Comparison of ENCODE assay signal across 13 cellular contexts in genomic region chr12:101021911-101022388, GRCh38.
DNase-seq lines count a peak whose midpoint lies in the region; ATAC-seq and TF ChIP-seq lines count a peak whose summit lies in the region.
"Had no signal": no experiment of that assay in that cellular context is flagged by ENCODE, and none has a peak within 500 bp of the region (broad histone marks: within the 10 kb centered on the region; RNA-seq: fewer than 3 reads in every experiment).

No MANE protein-coding gene starts in this region.

- POLR2A ChIA-PET in A673 (lab: Charles Lee; ENCODE audit: low non-redundant PET): interaction anchor here (0.6 kb wide), 1 partner anchor 41 kb away, joined by 4 read pairs; no protein-coding TSS in a partner anchor

- H3K4me1 ChIP-seq in A673 (ENCODE audit: insufficient read depth, low read length, poor library complexity, severe bottlenecking) (peaks cover 7% of the 10 kb centered on the region), testis (no peaks in the 10 kb centered on the region), Karpas-422 (ENCODE audit: low read length) (peaks cover 7% of the 10 kb centered on the region)

- H3K27me3 ChIP-seq in A673 (replicated peaks; ENCODE audit: insufficient read depth, low read depth, low read length, poor library complexity) (no peaks in the 10 kb centered on the region), testis (no peaks in the 10 kb centered on the region), Karpas-422 (ENCODE audit: low read length) (no peaks in the 10 kb centered on the region)

- H3K27ac ChIP-seq in A673 (ENCODE audit: low read depth, low read length, poor library complexity, severe bottlenecking) (no peak overlapping the region), testis (no peak overlapping the region), Karpas-422 (ENCODE audit: low read length) (no peak overlapping the region)

- no peak overlapping the region for H3K4me2 ChIP-seq in Karpas-422 (ENCODE audit: low read depth, low read length, poor library complexity, severe bottlenecking)

- TF ChIP-seq CTCF in A673 (conservative IDR thresholded peaks at IDR 0.05; ENCODE audit: low read depth, low read length) (no peak), HFF-Myc (IDR thresholded peaks at IDR 0.05; ENCODE audit: low read depth, low read length, missing control alignments) (no peak), testis (IDR thresholded peaks at IDR 0.05) (no peak)

- H3K4me3 ChIP-seq in A673 (ENCODE audit: low read depth, low read length, poor library complexity, severe bottlenecking) (no peak overlapping the region), HFF-Myc (replicated peaks; ENCODE audit: low read depth, low read length) (no peak overlapping the region), testis (no peak overlapping the region), Karpas-422 (ENCODE audit: low read length) (no peak overlapping the region)
- H3K4me3 ChIP-seq: skin epidermis had no signal

- H3K36me3 ChIP-seq in A673 (ENCODE audit: insufficient read depth, low read length, poor library complexity, severe bottlenecking): no peaks in the 10 kb centered on the region
- H3K36me3 ChIP-seq in testis (ENCODE audit: low read depth, missing control alignments): no peaks in the 10 kb centered on the region
- H3K36me3 ChIP-seq in Karpas-422 (ENCODE audit: insufficient read depth, low read length): no peaks in the 10 kb centered on the region

- no peaks in the 10 kb centered on the region for H3K79me2 ChIP-seq in Karpas-422 (ENCODE audit: low read length)

- no peaks in the 10 kb centered on the region for H3K9me3 ChIP-seq in A673 (ENCODE audit: low read depth, low read length, poor library complexity, severe bottlenecking)
- no peaks in the 10 kb centered on the region for H3K9me3 ChIP-seq in testis
- H3K9me3 ChIP-seq in Karpas-422 (ENCODE audit: low read length): no peaks in the 10 kb centered on the region

- DNase-seq in A673 (ENCODE audit: low spot score): peak; percentile 59
- peak; percentile 62 for DNase-seq in HFF-Myc (ENCODE audit: extremely low read depth, low read depth)
- peak; percentile 43 for DNase-seq in amniotic epithelial cell (ENCODE audit: low read depth)
- DNase-seq in inferior parietal cortex (ENCODE audit: extremely low spot score): peak; percentile 39
- DNase-seq in testis: no peak
- DNase-seq in NCI-H1694 treated with DMSO at 0.1 percent for 48 hours (lab: John Stamatoyannopoulos, UW): no peak
- no peak for DNase-seq in Karpas-422
- DNase-seq: activated T-cell treated with anti-CD3 and anti-CD28 coated beads, Interleukin-2, amount 50 U/mL, for 24 hours; effector CD4-positive, alpha-beta T cell; NCI-H2107; stimulated activated naive CD4-positive, alpha-beta T cell treated with Interleukin-2 at 50 U/mL for 16 hours had no signal

- CTCF ChIA-PET in A673 (lab: Charles Lee): no interaction called here

- no peak overlapping the region for H2AFZ ChIP-seq in Karpas-422 (ENCODE audit: low read length)

- intact Hi-C loops in A673 (cut with micrococcal nuclease; ENCODE audit: unreplicated experiment) (no loop called here), testis (cut with DNase I; ENCODE audit: low total_unique reads) (no loop called here)

- no TSS peak for BruUV-seq in A673 (replicated peaks; lab: Mats Ljungman, UMichigan)

- no peak overlapping the region for H3K9ac ChIP-seq in Karpas-422 (ENCODE audit: low read length)

- no peaks in the 10 kb centered on the region for H4K20me1 ChIP-seq in Karpas-422 (ENCODE audit: insufficient read depth, low read depth, low read length)

- no peaks in the 10 kb centered on the region for H3K9me2 ChIP-seq in Karpas-422 (replicated peaks; ENCODE audit: insufficient read depth, low read length)

- no peak for TF ChIP-seq POLR2A in testis (IDR thresholded peaks at IDR 0.05)

- no peak for ATAC-seq in HG03469 (IDR thresholded peaks at IDR 0.05; ENCODE audit: unreplicated experiment)

Comparison
In these comparisons a context has a peak if more than half of its experiments do, and no peak if none do; other contexts are left out.
1. DNase-seq: peak in A673 (single experiment), HFF-Myc (single experiment), amniotic epithelial cell (single experiment) and inferior parietal cortex (single experiment); none in testis (single experiment), NCI-H1694 treated with DMSO at 0.1 percent for 48 hours (single experiment) and Karpas-422 (single experiment).